In the genomic region with DNA sequence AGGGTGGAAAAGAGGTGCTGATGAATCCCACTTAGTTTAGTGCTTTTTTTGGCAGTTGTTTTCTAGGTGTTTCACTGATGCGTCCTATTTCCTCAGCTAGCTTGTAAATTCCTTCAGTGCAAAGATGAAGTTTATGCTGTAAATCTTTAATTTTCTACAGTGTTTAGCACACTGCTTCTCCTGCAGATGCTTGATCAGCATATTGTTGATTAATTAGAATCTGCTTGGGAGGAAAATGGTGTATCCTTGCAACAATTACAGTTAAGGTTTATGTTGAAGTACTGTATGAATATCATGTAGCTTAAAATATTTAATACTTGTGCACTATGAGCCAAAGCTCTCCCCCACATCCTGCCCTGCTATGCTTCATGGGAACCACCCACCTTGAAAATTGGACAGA, we compare ENCODE assay signal across 1 cellular context.
A peak's percentile ranks its signal among the peaks of the same experiment; 100 is the strongest.
TF ChIP-seq lines count a peak whose summit lies in the region.

No MANE protein-coding gene starts in this region.

TF ChIP-seq in HepG2, 621 proteins besides CTCF, POLR2A, EP300 and RAD21:
- TF ChIP-seq SNAI1 (CRISPR knock-in tag; IDR thresholded peaks at IDR 0.05; ENCODE audit: borderline replicate concordance) (no peak), MAFK (conservative IDR thresholded peaks at IDR 0.05 in 1 of 2, IDR thresholded peaks at IDR 0.05 in 1 of 2; ENCODE audit: low read length in 2 of 2) (peak; percentile 83), NAIF1 (CRISPR knock-in tag; IDR thresholded peaks at IDR 0.05; ENCODE audit: borderline replicate concordance) (no peak), ZFYVE20 (CRISPR knock-in tag; IDR thresholded peaks at IDR 0.05; ENCODE audit: borderline replicate concordance, low read depth) (no peak), IRX3 (CRISPR knock-in tag; IDR thresholded peaks at IDR 0.05; ENCODE audit: borderline replicate concordance, low read depth) (no peak), TCF7L2 (IDR thresholded peaks at IDR 0.05; ENCODE audit: low read depth, low read length) (no peak), FOXC1 (CRISPR knock-in tag; IDR thresholded peaks at IDR 0.05; ENCODE audit: borderline replicate concordance) (no peak), MAFF (IDR thresholded peaks at IDR 0.05; ENCODE audit: low read depth, low read length) (peak; percentile 77), AHR (CRISPR knock-in tag; IDR thresholded peaks at IDR 0.05) (no peak), MBNL3 (CRISPR knock-in tag; conservative IDR thresholded peaks at IDR 0.05) (no peak)
- TF ChIP-seq, protein P1, sequence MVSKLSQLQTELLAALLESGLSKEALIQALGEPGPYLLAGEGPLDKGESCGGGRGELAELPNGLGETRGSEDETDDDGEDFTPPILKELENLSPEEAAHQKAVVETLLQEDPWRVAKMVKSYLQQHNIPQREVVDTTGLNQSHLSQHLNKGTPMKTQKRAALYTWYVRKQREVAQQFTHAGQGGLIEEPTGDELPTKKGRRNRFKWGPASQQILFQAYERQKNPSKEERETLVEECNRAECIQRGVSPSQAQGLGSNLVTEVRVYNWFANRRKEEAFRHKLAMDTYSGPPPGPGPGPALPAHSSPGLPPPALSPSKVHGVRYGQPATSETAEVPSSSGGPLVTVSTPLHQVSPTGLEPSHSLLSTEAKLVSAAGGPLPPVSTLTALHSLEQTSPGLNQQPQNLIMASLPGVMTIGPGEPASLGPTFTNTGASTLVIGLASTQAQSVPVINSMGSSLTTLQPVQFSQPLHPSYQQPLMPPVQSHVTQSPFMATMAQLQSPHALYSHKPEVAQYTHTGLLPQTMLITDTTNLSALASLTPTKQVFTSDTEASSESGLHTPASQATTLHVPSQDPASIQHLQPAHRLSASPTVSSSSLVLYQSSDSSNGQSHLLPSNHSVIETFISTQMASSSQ (IDR thresholded peaks at IDR 0.05; ENCODE audit: low read depth) = no peak
- TF ChIP-seq, protein P1 (CRISPR knock-in tag; IDR thresholded peaks at IDR 0.05; ENCODE audit: borderline replicate concordance) = no peak
- TF ChIP-seq, protein P2, sequence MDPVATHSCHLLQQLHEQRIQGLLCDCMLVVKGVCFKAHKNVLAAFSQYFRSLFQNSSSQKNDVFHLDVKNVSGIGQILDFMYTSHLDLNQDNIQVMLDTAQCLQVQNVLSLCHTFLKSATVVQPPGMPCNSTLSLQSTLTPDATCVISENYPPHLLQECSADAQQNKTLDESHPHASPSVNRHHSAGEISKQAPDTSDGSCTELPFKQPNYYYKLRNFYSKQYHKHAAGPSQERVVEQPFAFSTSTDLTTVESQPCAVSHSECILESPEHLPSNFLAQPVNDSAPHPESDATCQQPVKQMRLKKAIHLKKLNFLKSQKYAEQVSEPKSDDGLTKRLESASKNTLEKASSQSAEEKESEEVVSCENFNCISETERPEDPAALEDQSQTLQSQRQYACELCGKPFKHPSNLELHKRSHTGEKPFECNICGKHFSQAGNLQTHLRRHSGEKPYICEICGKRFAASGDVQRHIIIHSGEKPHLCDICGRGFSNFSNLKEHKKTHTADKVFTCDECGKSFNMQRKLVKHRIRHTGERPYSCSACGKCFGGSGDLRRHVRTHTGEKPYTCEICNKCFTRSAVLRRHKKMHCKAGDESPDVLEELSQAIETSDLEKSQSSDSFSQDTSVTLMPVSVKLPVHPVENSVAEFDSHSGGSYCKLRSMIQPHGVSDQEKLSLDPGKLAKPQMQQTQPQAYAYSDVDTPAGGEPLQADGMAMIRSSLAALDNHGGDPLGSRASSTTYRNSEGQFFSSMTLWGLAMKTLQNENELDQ (CRISPR knock-in tag; IDR thresholded peaks at IDR 0.05; ENCODE audit: borderline replicate concordance) = no peak
